ENCODE assay signal across 8 cellular contexts in the genomic region with DNA sequence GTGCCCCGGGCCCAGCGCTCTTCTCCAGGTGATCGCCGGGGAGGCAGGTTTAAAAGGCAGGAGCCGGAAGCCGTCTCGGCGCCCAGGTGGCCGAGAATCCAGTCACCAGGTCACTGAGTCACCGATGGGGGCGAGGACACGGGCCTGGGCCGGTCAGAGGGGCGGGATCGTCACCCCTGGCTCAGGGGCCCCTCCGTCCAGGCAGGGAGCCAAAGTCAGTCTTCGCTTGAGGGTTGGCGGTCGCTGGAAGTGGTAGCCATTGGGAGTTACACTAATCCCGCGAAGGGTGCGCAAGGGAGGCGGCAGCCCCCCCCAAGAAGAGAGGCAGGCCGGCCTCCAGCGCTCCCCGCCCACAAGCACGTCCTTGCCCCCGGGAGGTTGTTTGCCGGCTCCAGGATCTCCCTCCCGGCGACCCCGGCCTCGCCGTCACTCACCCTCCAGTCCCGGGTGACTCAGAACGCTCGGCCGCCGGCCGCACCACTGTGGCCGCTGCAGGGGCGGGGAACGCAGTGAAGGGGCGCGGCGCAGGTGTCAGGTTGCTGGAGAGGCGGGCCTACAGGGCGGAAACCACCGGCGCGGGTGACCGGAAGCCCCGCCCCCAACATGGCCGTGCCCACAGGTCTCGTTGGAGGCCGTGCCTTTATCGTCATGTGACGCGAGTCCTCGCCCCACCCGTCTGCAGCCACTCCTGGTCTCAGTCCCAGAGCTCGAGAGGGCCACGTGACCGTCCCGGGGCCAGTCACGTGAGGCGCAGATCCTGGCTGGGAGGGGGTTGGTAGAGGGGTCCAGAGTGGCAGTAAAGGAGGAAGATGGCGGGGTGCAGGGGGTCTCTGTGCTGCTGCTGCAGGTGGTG. TPM values are rescaled to one million over a fixed set of nuclear protein-coding genes. Genes with fewer than 3 reads are reported as not detected.
DNase-seq lines count a peak whose midpoint lies in the region; ATAC-seq, FAIRE-seq and TF ChIP-seq lines count a peak whose summit lies in the region.

TSS of gene CLCN6 (plus strand) at position 738 of the 853 bp plus-strand sequence. CDS start at position 810, 72 bp downstream.
TSS of gene MTHFR (minus strand) at position 511 of the 853 bp plus-strand sequence. CDS start 2,848 bp downstream, outside the sequence.

- peak in 1 of 2 experiments; percentile 86; a peak in 2 of 3 replicates for TF ChIP-seq EP300 in H1 (IDR thresholded peaks at IDR 0.05; ENCODE audit: borderline replicate concordance in 1 of 2, low read depth in 2 of 2, low read length in 2 of 2)

- no peak within 1 kb of the TSS for H3K14ac ChIP-seq in H1 (ENCODE audit: insufficient read length)

- peaks cover 8 to 52% of the 10 kb centered on the region in 2 experiments; a peak in 3 of 4 replicates for H3K79me2 ChIP-seq in H1 (ENCODE audit: control insufficient read depth in 1 of 2, insufficient read depth in 2 of 2, low read length in 2 of 2)
- H3K79me2 ChIP-seq in mesendoderm (ENCODE audit: control insufficient read depth, insufficient read depth, low read length) = peaks cover 27% of the 10 kb centered on the region

- no peak within 1 kb of the TSS for H2AFZ ChIP-seq in H1 (ENCODE audit: low read length)

- CTCF ChIA-PET in H1 (lab: Charles Lee; ENCODE audit: partially characterized antibody) = interaction anchor here (1.6 to 2.4 kb wide), 3 partner anchors 10 to 21 kb away, joined by 4 to 8 read pairs (median 5); no protein-coding TSS in a partner anchor

- H3K9me3 ChIP-seq in H1 (ENCODE audit: insufficient read depth in 2 of 2, low read depth in 1 of 2, low read length in 1 of 2) = no peaks in the 10 kb centered on the region

- H3K23ac ChIP-seq in H1 (ENCODE audit: insufficient read length) (no peak within 1 kb of the TSS), mesendoderm (ENCODE audit: low read length) (no peak within 1 kb of the TSS)

- peak; percentile 80 for ATAC-seq in GM21360 (IDR thresholded peaks at IDR 0.05; ENCODE audit: unreplicated experiment)

- peak within 1 kb of the TSS; percentile 76 to 88 (median 84) for H3K4me3 ChIP-seq in H1 (ENCODE audit: extremely low read depth in 1 of 4, insufficient read depth in 2 of 4, low read depth in 3 of 4, low read length in 4 of 4)
- peak within 1 kb of the TSS; percentile 84 for H3K4me3 ChIP-seq in mesendoderm (ENCODE audit: low read length)

- peak within 1 kb of the TSS; percentile 84 to 92 for H3K4me2 ChIP-seq in H1 (ENCODE audit: insufficient read depth in 1 of 2, low read depth in 2 of 2, low read length in 2 of 2)
- H3K4me2 ChIP-seq in mesendoderm (ENCODE audit: low read length) = peak within 1 kb of the TSS; percentile 95

- H2AK5ac ChIP-seq in H1 (ENCODE audit: low read depth, low read length) (no peak within 1 kb of the TSS), mesendoderm (ENCODE audit: low read length) (peak within 1 kb of the TSS; percentile 83)

- H3K4ac ChIP-seq in H1 (replicated peaks; ENCODE audit: insufficient read length, low read depth, low read length) (peak within 1 kb of the TSS; percentile 90), mesendoderm (ENCODE audit: low read depth, low read length) (peak within 1 kb of the TSS; percentile 41)

- H2BK12ac ChIP-seq in H1 (ENCODE audit: low read depth, low read length) = peak within 1 kb of the TSS; percentile 75; the same call in 1 of the 2 replicates

- FAIRE-seq in H1 (lab: Jason Lieb, UNC) = no peak

- H2BK20ac ChIP-seq in H1 (ENCODE audit: low read length) = no peak within 1 kb of the TSS

- H3K79me1 ChIP-seq in H1 (ENCODE audit: low read depth, low read length) (peaks cover 8% of the 10 kb centered on the region), mesendoderm (ENCODE audit: low read length) (peaks cover 15% of the 10 kb centered on the region)

- peak within 1 kb of the TSS; percentile 93 for H4K8ac ChIP-seq in H1 (ENCODE audit: extremely low read depth, insufficient read depth, low read length)
- H4K8ac ChIP-seq in mesendoderm (ENCODE audit: low read depth, low read length) = peak within 1 kb of the TSS; percentile 28

- H3K27ac ChIP-seq in H1 (ENCODE audit: low read depth, low read length) (peak within 1 kb of the TSS; percentile 81), mesendoderm (ENCODE audit: low read depth, low read length) (peak within 1 kb of the TSS; percentile 95)

- TF ChIP-seq RAD21 in H1 (IDR thresholded peaks at IDR 0.05 in 1 of 2, conservative IDR thresholded peaks at IDR 0.05 in 1 of 2; ENCODE audit: low read depth in 2 of 2, low read length in 2 of 2) = no peak

- H3K36me3 ChIP-seq in H1 (ENCODE audit: control insufficient read depth in 2 of 4, insufficient read depth in 4 of 4, low read length in 3 of 4) = peaks cover 1 to 19% (median 12%) of the 10 kb centered on the region in 4 experiments; a peak in 6 of 8 replicates
- H3K36me3 ChIP-seq in mesendoderm (ENCODE audit: control insufficient read depth, insufficient read depth, low read length) = peaks cover 4% of the 10 kb centered on the region

- no peak within 1 kb of the TSS for H2BK15ac ChIP-seq in H1 (ENCODE audit: low read length)
- H2BK15ac ChIP-seq in mesendoderm (replicated peaks; ENCODE audit: low read depth) = no peak within 1 kb of the TSS

- no peak for TF ChIP-seq CTCF in H1 (IDR thresholded peaks at IDR 0.05; ENCODE audit: control extremely low read depth in 1 of 3, insufficient read depth in 1 of 3, low read depth in 1 of 3, low read length in 3 of 3)

- H3K9ac ChIP-seq in H1 (replicated peaks in 1 of 4; ENCODE audit: extremely low read depth in 1 of 4, low read depth in 3 of 4, low read length in 3 of 4) = peak within 1 kb of the TSS in 3 of 4 experiments; percentile 75 to 78 (median 77); a peak in 6 of 7 replicates
- H3K9ac ChIP-seq in mesendoderm (ENCODE audit: low read length) = peak within 1 kb of the TSS; percentile 96

- peak within 1 kb of the TSS; percentile 93 for H2BK5ac ChIP-seq in H1 (ENCODE audit: low read depth, low read length)
- peak within 1 kb of the TSS; percentile 85 for H2BK5ac ChIP-seq in mesendoderm (ENCODE audit: low read length)

- TF ChIP-seq POLR2A in H1 (IDR thresholded peaks at IDR 0.05; ENCODE audit: control extremely low read depth in 1 of 2, low read depth in 2 of 2, low read length in 2 of 2) = peak; percentile 20 to 67

- peaks cover 3 to 7% of the 10 kb centered on the region in 2 experiments for H4K20me1 ChIP-seq in H1 (replicated peaks in 1 of 2; ENCODE audit: control insufficient read depth in 1 of 2, insufficient read depth in 2 of 2, low read length in 2 of 2)

- H4K5ac ChIP-seq in H1 (ENCODE audit: insufficient read length, low read depth, low read length) (peak within 1 kb of the TSS; percentile 92), mesendoderm (ENCODE audit: low read length) (no peak within 1 kb of the TSS)

- peak within 1 kb of the TSS; percentile 96 for H3K56ac ChIP-seq in H1 (replicated peaks; ENCODE audit: insufficient read length, low read depth, low read length)
- peak within 1 kb of the TSS; percentile 99 for H3K56ac ChIP-seq in mesendoderm (ENCODE audit: low read length)

- peaks cover 18% of the 10 kb centered on the region for H3K23me2 ChIP-seq in H1 (ENCODE audit: low read depth, low read length)

- peak; percentile 100 for DNase-seq in COLO668 (lab: John Stamatoyannopoulos, UW; ENCODE audit: unreplicated experiment)
- peak; percentile 100 for DNase-seq in HT1080 (ENCODE audit: low read depth)
- peak; percentile 99 for DNase-seq in NOMO-1 treated with DMSO at 0.1 percent for 48 hours (lab: John Stamatoyannopoulos, UW; ENCODE audit: unreplicated experiment)
- peak; percentile 88 to 97 (median 95) for DNase-seq in activated CD8-positive, alpha-beta memory T cell treated with anti-CD3 and anti-CD28 coated beads for 48 hours (ENCODE audit: low read depth in 2 of 3, low spot score in 2 of 3)
- DNase-seq in H1 (ENCODE audit: low read depth in 1 of 2, low spot score in 2 of 2) = peak; percentile 98
- peak; percentile 100 for DNase-seq in mesendoderm
- peak; percentile 93 for DNase-seq in stimulated activated CD8-positive, alpha-beta memory T cell treated with anti-CD3 and anti-CD28 coated beads, Interleukin-15, amount 100 ng/mL, for 1 hour (ENCODE audit: low read depth)

- H3K4me1 ChIP-seq in H1 (replicated peaks in 1 of 4; ENCODE audit: control insufficient read depth in 3 of 4, insufficient read depth in 4 of 4, low read length in 3 of 4) (peaks cover 13 to 24% (median 18%) of the 10 kb centered on the region in 4 experiments), mesendoderm (ENCODE audit: control insufficient read depth, low read depth, low read length) (peaks cover 12% of the 10 kb centered on the region)

- no peaks in the 10 kb centered on the region for H3K27me3 ChIP-seq in H1 (replicated peaks in 1 of 4; ENCODE audit: control insufficient read depth in 3 of 4, extremely low read depth in 1 of 4, insufficient read depth in 3 of 4, low read length in 3 of 4)
- no peaks in the 10 kb centered on the region for H3K27me3 ChIP-seq in mesendoderm (ENCODE audit: insufficient read depth, low read length, poor library complexity)

- H3K18ac ChIP-seq in H1 (ENCODE audit: extremely low read depth, low read length) = peak within 1 kb of the TSS; percentile 85
- peak within 1 kb of the TSS; percentile 55 for H3K18ac ChIP-seq in mesendoderm (ENCODE audit: low read length)

- 1% methylated on average over 62 of the region's 68 CpGs; no CpG with 5 or more reads in 1 of the 2 experiments for WGBS in H1 (ENCODE audit: extremely low coverage in 1 of 2, insufficient coverage in 1 of 2, insufficient read length in 1 of 2, insufficient replicate concordance in 2 of 2, low coverage in 1 of 2, low lambda C conversion rate in 2 of 2, missing lambda C conversion rate in 1 of 2), 2 experiments
- no CpG with 5 or more reads among the region's 68 CpGs for WGBS in mesendoderm (ENCODE audit: extremely low coverage, insufficient coverage, low lambda C conversion rate)

- H4K91ac ChIP-seq in H1 (replicated peaks; ENCODE audit: insufficient read length, low read length) = peak within 1 kb of the TSS; percentile 91

- H2BK120ac ChIP-seq in H1 (replicated peaks; ENCODE audit: low read depth, low read length) = peak within 1 kb of the TSS; percentile 24
- H2BK120ac ChIP-seq in mesendoderm (ENCODE audit: low read depth, low read length) = peak within 1 kb of the TSS; percentile 17

- POLR2A ChIA-PET in H1 (lab: Charles Lee; ENCODE audit: partially characterized antibody) = interaction anchor here (0.6 to 3.2 kb wide), 17 partner anchors 8 to 251 kb away, joined by 3 to 27 read pairs (median 3); partner anchors contain the start of genes MFN2 and PLOD1

RNA-seq across cellular contexts. Expression of gene CLCN6, which starts in this region (rescaled TPM):
- total RNA-seq in HT1080 (2014; rRNA removed; shearing (Covaris generic)) = 6.4 and 10.0 TPM in 2 replicates
- 8.0 and 9.2 TPM in 2 replicates for polyA plus RNA-seq in HT1080 (2015; cell fraction: cytosol; rRNA removed)
- 35.1 and 42.9 TPM in 2 replicates for polyA plus RNA-seq in HT1080 (2015; cell fraction: nucleus; rRNA removed)
- 25.5 and 26.0 TPM in 2 replicates for total RNA-seq in H1 (2021; fragmentation: NEBNext Ultra II Directional; extraction: Animal tissue kit (Norgen Biotek cat#: 25700))
- 15.7 and 20.4 TPM in 2 replicates for polyA plus RNA-seq in H1 (2011; rRNA removed)
- polyA plus RNA-seq in H1 (2011; cell fraction: cytosol; rRNA removed) = 14.5 TPM
- 56.9 TPM for polyA plus RNA-seq in H1 (2011; cell fraction: nucleus; rRNA removed)
- 16.3 to 19.7 TPM (median 17.9 TPM) in 4 replicates for polyA plus RNA-seq in H1 (2012, experiment 1 of 2)
- 5.3 TPM for polyA plus RNA-seq in H1 (2012, experiment 2 of 2)
- 25.9 TPM for polyA plus RNA-seq in H1 (2013, experiment 1 of 2)
- polyA plus RNA-seq in H1 (2013, experiment 2 of 2) = 26.7 TPM
- 14.1 and 19.6 TPM in 2 replicates for polyA minus RNA-seq in H1 (2011; rRNA and poly(A)+ RNA removed)
- 11.1 TPM for polyA minus RNA-seq in H1 (2011; cell fraction: cytosol; rRNA and poly(A)+ RNA removed)
- 21.3 TPM for polyA minus RNA-seq in H1 (2011; cell fraction: nucleus; rRNA and poly(A)+ RNA removed)
- 14.3 TPM for polyA plus RNA-seq in mesendoderm (2013, experiment 1 of 2)
- polyA plus RNA-seq in mesendoderm (2013, experiment 2 of 2) = 14.5 TPM

RNA-seq across cellular contexts. Expression of gene MTHFR, which starts in this region (rescaled TPM):
- 2.9 and 5.8 TPM in 2 replicates for total RNA-seq in HT1080 (2014; rRNA removed; shearing (Covaris generic))
- polyA plus RNA-seq in HT1080 (2015; cell fraction: cytosol; rRNA removed) = 3.8 and 4.0 TPM in 2 replicates
- polyA plus RNA-seq in HT1080 (2015; cell fraction: nucleus; rRNA removed) = 6.8 and 14.4 TPM in 2 replicates
- 17.9 and 18.5 TPM in 2 replicates for total RNA-seq in H1 (2021; fragmentation: NEBNext Ultra II Directional; extraction: Animal tissue kit (Norgen Biotek cat#: 25700))
- polyA plus RNA-seq in H1 (2011; rRNA removed) = 8.7 and 11.6 TPM in 2 replicates
- 11.6 TPM for polyA plus RNA-seq in H1 (2011; cell fraction: cytosol; rRNA removed)
- 25.9 TPM for polyA plus RNA-seq in H1 (2011; cell fraction: nucleus; rRNA removed)
- 8.8 to 11.6 TPM (median 10.6 TPM) in 4 replicates for polyA plus RNA-seq in H1 (2012, experiment 1 of 2)
- 9.7 TPM for polyA plus RNA-seq in H1 (2012, experiment 2 of 2)
- polyA plus RNA-seq in H1 (2013, experiment 1 of 2) = 7.9 TPM
- polyA plus RNA-seq in H1 (2013, experiment 2 of 2) = 6.8 TPM
- 27.2 and 30.4 TPM in 2 replicates for polyA minus RNA-seq in H1 (2011; rRNA and poly(A)+ RNA removed)
- 13.9 TPM for polyA minus RNA-seq in H1 (2011; cell fraction: cytosol; rRNA and poly(A)+ RNA removed)
- 36.5 TPM for polyA minus RNA-seq in H1 (2011; cell fraction: nucleus; rRNA and poly(A)+ RNA removed)
- polyA plus RNA-seq in mesendoderm (2013, experiment 1 of 2) = 6.6 TPM
- polyA plus RNA-seq in mesendoderm (2013, experiment 2 of 2) = 6.2 TPM

Comparison
In these comparisons a context has a peak if more than half of its experiments do, and no peak if none do; other contexts are left out.
1. Peak in every context shown above with its lines: DNase-seq, ATAC-seq, H3K4me3 ChIP-seq and H3K27ac ChIP-seq.